Comparison of ENCODE assay signal across 24 cellular contexts in genomic region chr1:150683914-150684313, GRCh38. TPM values are rescaled to one million over a fixed set of nuclear protein-coding genes. Genes with fewer than 3 reads are reported as not detected.
DNase-seq lines count a peak whose midpoint lies in the region; ATAC-seq, FAIRE-seq and TF ChIP-seq lines count a peak whose summit lies in the region.
"Had no signal": no experiment of that assay in that cellular context is flagged by ENCODE, and none has a peak within 500 bp of the region (broad histone marks: within the 10 kb centered on the region; RNA-seq: fewer than 3 reads in every experiment).

No MANE protein-coding gene starts in this region.

- H3K36me3 Mint-ChIP-seq in activated CD8-positive, alpha-beta T cell treated with anti-CD3 and anti-CD28 coated beads for 36 hours (ENCODE audit: low read depth): peaks cover 6% of the 10 kb centered on the region

- no peak for ATAC-seq in activated CD8-positive, alpha-beta T cell treated with anti-CD3 and anti-CD28 coated beads for 36 hours
- peak; percentile 38 for ATAC-seq in mucosa of descending colon
- ATAC-seq: gastroesophageal sphincter had no signal

- no peaks in the 10 kb centered on the region for H3K27me3 Mint-ChIP-seq in activated CD8-positive, alpha-beta T cell treated with anti-CD3 and anti-CD28 coated beads for 36 hours

- intact Hi-C loops in activated CD8-positive, alpha-beta T cell treated with anti-CD3 and anti-CD28 coated beads for 36 hours (cut with micrococcal nuclease): no loop called here
- intact Hi-C loops in mucosa of descending colon (cut with DNase I, micrococcal nuclease): no loop called here

- H3K9me3 ChIP-seq in mucosa of descending colon: no peaks in the 10 kb centered on the region
- H3K9me3 ChIP-seq: BE2C, gastroesophageal sphincter had no signal

- H3K27ac ChIP-seq in caudate nucleus (ENCODE audit: low read depth, low read length): no peak overlapping the region
- H3K27ac ChIP-seq: gastroesophageal sphincter had no signal

- H3K4me3 Mint-ChIP-seq in activated CD8-positive, alpha-beta T cell treated with anti-CD3 and anti-CD28 coated beads for 36 hours: no peak overlapping the region
- H3K4me3 Mint-ChIP-seq: activated T-helper 1 cell treated with anti-CD3 and anti-CD28 coated beads, Interleukin-12 subunit alpha, Interleukin-12 subunit beta, Interleukin-2, Interleukin-4 antibody, amounts not matched to agents 30 ng/mL and 10 ng/mL and 1 ng/mL, durations not matched to agents 14 hours and 24 hours and 36 hours; mesothelial cell of epicardium had no signal

- DNase-seq in NCI-H2227 (lab: John Stamatoyannopoulos, UW; ENCODE audit: unreplicated experiment) (peak; percentile 4), NCI-H2227 treated with DMSO at 0.1 percent for 48 hours (lab: John Stamatoyannopoulos, UW) (no peak), GM18507 (ENCODE audit: extremely low spot score, insufficient read length, low read depth) (no peak), mucosa of descending colon (no peak), KBM-7 (no peak), caudate nucleus (lab: John Stamatoyannopoulos, UW) (no peak), NOMO-1 (lab: John Stamatoyannopoulos, UW; ENCODE audit: unreplicated experiment in 2 of 2) (no peak)
- DNase-seq in activated CD8-positive, alpha-beta T cell treated with anti-CD3 and anti-CD28 coated beads for 36 hours: no peak
- DNase-seq: 8988T; activated CD4-positive, alpha-beta T cell treated with anti-CD3 and anti-CD28 coated beads, Interleukin-2, amount 50 U/mL, for 4 hours; BE2C; GDM1; HCEC 1CT; NCI-H1694 treated with DMSO at 0.1 percent for 48 hours; SHP77; substantia nigra had no signal

- POLR2A ChIA-PET in activated CD8-positive, alpha-beta T cell treated with anti-CD3 and anti-CD28 coated beads for 36 hours (lab: Charles Lee): interaction anchor here (1.3 kb wide), 1 partner anchor 106 kb away, joined by 4 read pairs; no protein-coding TSS in a partner anchor

- no peak overlapping the region for H3K4me3 ChIP-seq in mucosa of descending colon
- H3K4me3 ChIP-seq: gastroesophageal sphincter, smooth muscle cell had no signal

- in situ Hi-C loops in KBM-7 (cut with MboI; ENCODE audit: low pct_unique_long_range_greater_than_20kb, low sequenced_read_pairs): no loop called here

- TF ChIP-seq CTCF in activated CD8-positive, alpha-beta T cell treated with anti-CD3 and anti-CD28 coated beads for 36 hours (IDR thresholded peaks at IDR 0.05): no peak
- no peak for TF ChIP-seq CTCF in mucosa of descending colon (IDR thresholded peaks at IDR 0.05)

- H3K36me3 ChIP-seq in mucosa of descending colon (ENCODE audit: low read depth): no peaks in the 10 kb centered on the region
- H3K36me3 ChIP-seq: BE2C had no signal

- FAIRE-seq in GM18507 (lab: Jason Lieb, UNC): peak; percentile 93
- FAIRE-seq: bronchial epithelial cell, urothelium cell line had no signal

- CTCF ChIA-PET in activated CD8-positive, alpha-beta T cell treated with anti-CD3 and anti-CD28 coated beads for 36 hours (lab: Charles Lee): interaction anchor here (0.8 to 1.5 kb wide), 2 partner anchors 37 to 57 kb away, joined by 3 to 4 read pairs; no protein-coding TSS in a partner anchor

- H3K4me1 Mint-ChIP-seq in activated CD8-positive, alpha-beta T cell treated with anti-CD3 and anti-CD28 coated beads for 36 hours (ENCODE audit: low read depth): peaks cover 13% of the 10 kb centered on the region
- H3K4me1 Mint-ChIP-seq: mesothelial cell of epicardium had no signal

- peaks cover 7% of the 10 kb centered on the region for H3K4me1 ChIP-seq in mucosa of descending colon (ENCODE audit: low read depth)
- H3K4me1 ChIP-seq: BE2C had no signal

- H3K27ac Mint-ChIP-seq in activated CD8-positive, alpha-beta T cell treated with anti-CD3 and anti-CD28 coated beads for 36 hours: peak overlapping the region; percentile 79
- H3K27ac Mint-ChIP-seq: activated T-helper 1 cell treated with anti-CD3 and anti-CD28 coated beads, Interleukin-12 subunit alpha, Interleukin-12 subunit beta, Interleukin-2, Interleukin-4 antibody, amounts not matched to agents 30 ng/mL and 10 ng/mL and 1 ng/mL, durations not matched to agents 14 hours and 24 hours and 36 hours; mesothelial cell of epicardium had no signal

- no peaks in the 10 kb centered on the region for H3K9me3 Mint-ChIP-seq in activated CD8-positive, alpha-beta T cell treated with anti-CD3 and anti-CD28 coated beads for 36 hours
- H3K9me3 Mint-ChIP-seq: activated T-helper 1 cell treated with anti-CD3 and anti-CD28 coated beads, Interleukin-12 subunit alpha, Interleukin-12 subunit beta, Interleukin-2, Interleukin-4 antibody, amounts not matched to agents 30 ng/mL and 10 ng/mL and 1 ng/mL, durations not matched to agents 14 hours and 24 hours and 36 hours; mesothelial cell of epicardium had no signal

RNA-seq across cellular contexts. Expression of gene GOLPH3L, which starts 13.0 kb away (rescaled TPM):
- 10 to 100 TPM; 15.8 to 16.9 TPM for total RNA-seq in activated CD8-positive, alpha-beta T cell treated with anti-CD3 and anti-CD28 coated beads for 36 hours
- total RNA-seq in mucosa of descending colon: 100 to 1,000 TPM in 1 of 3 donors, 10 to 100 TPM in 2; 62.8 to 105 (median 69.4) TPM

RNA-seq across cellular contexts. Expression of gene HORMAD1, which starts 36.8 kb away (rescaled TPM):
- total RNA-seq in activated CD8-positive, alpha-beta T cell treated with anti-CD3 and anti-CD28 coated beads for 36 hours: not detected
- 1 to 10 TPM in 2 of 3 donors, under 1 TPM in 1; 0.82 to 1.4 (median 1.3) TPM for total RNA-seq in mucosa of descending colon
- total RNA-seq: activated T-helper 1 cell treated with anti-CD3 and anti-CD28 coated beads, Interleukin-12 subunit alpha, Interleukin-12 subunit beta, Interleukin-2, Interleukin-4 antibody, amounts not matched to agents 30 ng/mL and 10 ng/mL and 1 ng/mL, durations not matched to agents 14 hours and 24 hours and 36 hours; epithelial cell of proximal tubule; mesothelial cell of epicardium; smooth muscle cell; T-helper 1 cell treated with Interleukin-12 subunit alpha and Interleukin-12 subunit beta and Interleukin-4 antibody, amounts not matched to agents 30 ng/mL and 1 ng/mL, for 36 hours had no signal

RNA-seq across cellular contexts. Expression of gene ENSA, which starts 54.5 kb away (rescaled TPM):
- total RNA-seq in activated CD8-positive, alpha-beta T cell treated with anti-CD3 and anti-CD28 coated beads for 36 hours: 100 to 1,000 TPM; 177 to 182 TPM
- total RNA-seq in mucosa of descending colon: 100 to 1,000 TPM; 174 to 213 (median 194) TPM
